36 cellular contexts compared by ENCODE assay signal in genomic region chr1:218513248-218513647, GRCh38.
"Had no signal": no experiment of that assay in that cellular context is flagged by ENCODE, and none has a peak within 500 bp of the region (broad histone marks: within the 10 kb centered on the region; RNA-seq: fewer than 3 reads in every experiment).

No MANE protein-coding gene starts in this region.

- H3K4me1 ChIP-seq: adrenal gland, body of pancreas had no signal

- H3K4me3 ChIP-seq: adrenal gland, body of pancreas, cardiac muscle cell had no signal

- H3K4me3 Mint-ChIP-seq: activated B cell treated with CpG ODN at 0.5 μM for 24 hours; activated CD4-positive, alpha-beta memory T cell treated with anti-CD3 and anti-CD28 coated beads for 36 hours; activated CD4-positive, alpha-beta T cell treated with anti-CD3 and anti-CD28 coated beads, Interleukin-2, amount 10 ng/mL, durations not matched to agents 24 days and 14 days; activated CD8-positive, alpha-beta T cell treated with anti-CD3 and anti-CD28 coated beads for 36 hours; activated naive CD4-positive, alpha-beta T cell treated with anti-CD3 and anti-CD28 coated beads for 36 hours; activated naive CD8-positive, alpha-beta T cell treated with anti-CD3 and anti-CD28 coated beads for 36 hours; activated T-cell treated with anti-CD3 and anti-CD28 coated beads, Interleukin-2, amount 50 U/mL, for 4 hours; activated T-cell treated with anti-CD3 and anti-CD28 coated beads, Interleukin-2, amount 50 U/mL, for 72 hours; activated T-helper 1 cell treated with anti-CD3 and anti-CD28 coated beads, Interleukin-12 subunit alpha, Interleukin-12 subunit beta, Interleukin-2, Interleukin-4 antibody, amounts not matched to agents 30 ng/mL and 10 ng/mL and 1 ng/mL, durations not matched to agents 14 hours and 24 hours and 36 hours; activated T-helper 17 cell treated with anti-CD3 and anti-CD28 coated beads, Interleukin-2, amount 50 U/mL, for 72 hours; central memory CD8-positive, alpha-beta T cell; T-helper 1 cell treated with Interleukin-12 subunit alpha and Interleukin-12 subunit beta and Interleukin-4 antibody, amounts not matched to agents 30 μg/mL and 1 μg/mL, for 36 hours; T-helper 2 cell treated with Interferon-gamma antibody and Interleukin-4, amounts not matched to agents 5 μg/mL and 100 μg/mL, for 36 hours had no signal

- H3K27me3 ChIP-seq: adrenal gland, body of pancreas, brain microvascular endothelial cell, cardiac muscle cell had no signal

- H3K4me1 Mint-ChIP-seq: activated CD4-positive, alpha-beta T cell treated with anti-CD3 and anti-CD28 coated beads, Interleukin-2, amount 10 ng/mL, durations not matched to agents 24 days and 14 days; activated naive CD8-positive, alpha-beta T cell treated with anti-CD3 and anti-CD28 coated beads for 36 hours; activated T-helper 17 cell treated with anti-CD3 and anti-CD28 coated beads, Interleukin-2, amount 50 U/mL, for 72 hours; central memory CD8-positive, alpha-beta T cell had no signal

- H3K27ac ChIP-seq: adrenal gland, body of pancreas, brain microvascular endothelial cell, cardiac muscle cell, VCaP had no signal

- H3K27ac Mint-ChIP-seq: activated B cell treated with CpG ODN at 0.5 μM for 24 hours; activated CD4-positive, alpha-beta memory T cell treated with anti-CD3 and anti-CD28 coated beads for 36 hours; activated CD4-positive, alpha-beta T cell treated with anti-CD3 and anti-CD28 coated beads, Interleukin-2, amount 10 ng/mL, durations not matched to agents 24 days and 14 days; activated CD8-positive, alpha-beta T cell treated with anti-CD3 and anti-CD28 coated beads for 36 hours; activated naive CD4-positive, alpha-beta T cell treated with anti-CD3 and anti-CD28 coated beads for 36 hours; activated naive CD4-positive, alpha-beta T cell treated with anti-CD3 and anti-CD28 coated beads, Interleukin-2, amount 50 U/mL, for 72 hours; activated naive CD8-positive, alpha-beta T cell treated with anti-CD3 and anti-CD28 coated beads for 36 hours; activated T-cell treated with anti-CD3 and anti-CD28 coated beads, Interleukin-2, amount 50 U/mL, for 72 hours; activated T-helper 1 cell treated with anti-CD3 and anti-CD28 coated beads, Interleukin-12 subunit alpha, Interleukin-12 subunit beta, Interleukin-2, Interleukin-4 antibody, amounts not matched to agents 30 ng/mL and 10 ng/mL and 1 ng/mL, durations not matched to agents 14 hours and 24 hours and 36 hours; activated T-helper 17 cell treated with anti-CD3 and anti-CD28 coated beads, Interleukin-2, amount 50 U/mL, for 72 hours; T-helper 1 cell treated with Interleukin-12 subunit alpha and Interleukin-12 subunit beta and Interleukin-4 antibody, amounts not matched to agents 30 μg/mL and 1 μg/mL, for 36 hours; T-helper 2 cell treated with Interferon-gamma antibody and Interleukin-4, amounts not matched to agents 5 μg/mL and 100 μg/mL, for 36 hours had no signal

- H3K36me3 ChIP-seq: adrenal gland, brain microvascular endothelial cell, cardiac muscle cell had no signal

- H3K27me3 Mint-ChIP-seq: activated B cell treated with CpG ODN at 0.5 μM for 24 hours; activated CD4-positive, alpha-beta T cell treated with anti-CD3 and anti-CD28 coated beads, Interleukin-2, amount 10 ng/mL, durations not matched to agents 24 days and 14 days; activated naive CD8-positive, alpha-beta T cell treated with anti-CD3 and anti-CD28 coated beads for 36 hours; central memory CD8-positive, alpha-beta T cell had no signal

- H3K9me3 Mint-ChIP-seq: activated CD4-positive, alpha-beta T cell treated with anti-CD3 and anti-CD28 coated beads, Interleukin-2, amount 10 ng/mL, durations not matched to agents 24 days and 14 days; activated T-helper 17 cell treated with anti-CD3 and anti-CD28 coated beads, Interleukin-2, amount 50 U/mL, for 72 hours; T-helper 1 cell treated with Interleukin-12 subunit alpha and Interleukin-12 subunit beta and Interleukin-4 antibody, amounts not matched to agents 30 μg/mL and 1 μg/mL, for 36 hours; T-helper 2 cell treated with Interferon-gamma antibody and Interleukin-4, amounts not matched to agents 5 μg/mL and 100 μg/mL, for 36 hours had no signal

- H3K9me3 ChIP-seq: adrenal gland had no signal

- H3K36me3 Mint-ChIP-seq: activated CD4-positive, alpha-beta memory T cell treated with anti-CD3 and anti-CD28 coated beads for 36 hours; activated naive CD8-positive, alpha-beta T cell treated with anti-CD3 and anti-CD28 coated beads for 36 hours had no signal

- DNase-seq: activated B cell treated with CpG ODN at 0.5 μM for 24 hours; activated CD4-positive, alpha-beta memory T cell treated with anti-CD3 and anti-CD28 coated beads for 36 hours; activated CD4-positive, alpha-beta T cell treated with anti-CD3 and anti-CD28 coated beads for 4 hours; activated CD4-positive, alpha-beta T cell treated with anti-CD3 and anti-CD28 coated beads, Interleukin-2, amount 10 ng/mL, durations not matched to agents 24 days and 14 days; activated CD4-positive, alpha-beta T cell treated with anti-CD3 and anti-CD28 coated beads, Interleukin-2, amount 50 U/mL, for 1 hour; activated CD4-positive, alpha-beta T cell treated with anti-CD3 and anti-CD28 coated beads, Interleukin-2, amount 50 U/mL, for 4 hours; activated CD4-positive, CD25-positive, alpha-beta regulatory T cell treated with anti-CD3 and anti-CD28 coated beads, Interleukin-2, amount 50 U/mL, for 72 hours; activated CD8-positive, alpha-beta memory T cell treated with anti-CD3 and anti-CD28 coated beads, Interleukin-2, amount 50 U/mL, for 4 hours; activated CD8-positive, alpha-beta T cell treated with anti-CD3 and anti-CD28 coated beads for 36 hours; activated effector memory CD4-positive, alpha-beta T cell treated with anti-CD3 and anti-CD28 coated beads, Interleukin-2, amount 50 U/mL, for 16 hours; activated gamma-delta T cell treated with Interleukin-2 at 50 U/mL for 16 hours; activated naive CD4-positive, alpha-beta T cell; activated naive CD4-positive, alpha-beta T cell treated with anti-CD3 and anti-CD28 coated beads for 36 hours; activated naive CD4-positive, alpha-beta T cell treated with anti-CD3 and anti-CD28 coated beads, Interleukin-2, amount 50 U/mL, for 16 hours; activated naive CD8-positive, alpha-beta T cell treated with anti-CD3 and anti-CD28 coated beads for 36 hours; activated T-cell treated with anti-CD3 and anti-CD28 coated beads for 4 hours; activated T-cell treated with anti-CD3 and anti-CD28 coated beads, Interleukin-2, amount 50 U/mL, for 1 hour; activated T-cell treated with anti-CD3 and anti-CD28 coated beads, Interleukin-2, amount 50 U/mL, for 4 hours; activated T-cell treated with anti-CD3 and anti-CD28 coated beads, Interleukin-2, amount 50 U/mL, for 72 hours; adrenal gland; amniotic stem cell; aorta; body of pancreas; brain microvascular endothelial cell; caudate nucleus; cerebellar nuclear complex; T-helper 2 cell; T-helper 9 cell had no signal
